Comparison of ENCODE assay signal across 12 cellular contexts in genomic region chr15:67145710-67146109, GRCh38.
DNase-seq lines count a peak whose midpoint lies in the region; ATAC-seq, FAIRE-seq and TF ChIP-seq lines count a peak whose summit lies in the region.
"Had no signal": no experiment of that assay in that cellular context is flagged by ENCODE, and none has a peak within 500 bp of the region (broad histone marks: within the 10 kb centered on the region; RNA-seq: fewer than 3 reads in every experiment).

No MANE protein-coding gene starts in this region.

- H3K4me1 Mint-ChIP-seq in brain (peaks cover 96% of the 10 kb centered on the region), nephron (peaks cover 97% of the 10 kb centered on the region)

- peaks cover under 1% of the 10 kb centered on the region for H3K27me3 Mint-ChIP-seq in brain
- H3K27me3 Mint-ChIP-seq in nephron (ENCODE audit: low read depth) = no peaks in the 10 kb centered on the region

- DNase-seq in HepG2 (ENCODE audit: low spot score) (no peak), right lobe of liver (no peak), NCI-H82 (lab: John Stamatoyannopoulos, UW) (no peak), A172 (ENCODE audit: low spot score) (no peak)
- no peak for DNase-seq in activated CD8-positive, alpha-beta memory T cell treated with anti-CD3 and anti-CD28 coated beads, Interleukin-2, amount 50 U/mL, for 4 hours
- DNase-seq: COR-L47; NCI-H748 treated with DMSO at 0.1 percent for 48 hours; stimulated activated CD8-positive, alpha-beta memory T cell treated with anti-CD3 and anti-CD28 coated beads, Interleukin-4, amount 100 ng/mL, for 48 hours had no signal

- TF ChIP-seq RAD21 in HepG2 (CRISPR knock-in tag; IDR thresholded peaks at IDR 0.05) = no peak

- H3K27me3 ChIP-seq in HepG2 (ENCODE audit: control insufficient read depth in 1 of 2, insufficient read depth in 2 of 2, low read length in 2 of 2) (no peaks in the 10 kb centered on the region), right lobe of liver (no peaks in the 10 kb centered on the region)
- H3K27me3 ChIP-seq: cardiac muscle cell had no signal

- WGBS in HepG2 (ENCODE audit: low lambda C conversion rate) = 38% methylated on average over 4 of the region's 4 CpGs
- WGBS in right lobe of liver (ENCODE audit: insufficient coverage, low coverage, low lambda C conversion rate, missing lambda C conversion rate) = 85% methylated on average over 4 of the region's 4 CpGs

- TF ChIP-seq CTCF in HepG2 (CRISPR knock-in tag; IDR thresholded peaks at IDR 0.05) (no peak), right lobe of liver (IDR thresholded peaks at IDR 0.05) (no peak), brain (conservative IDR thresholded peaks at IDR 0.05) (no peak), nephron (IDR thresholded peaks at IDR 0.05; ENCODE audit: unreplicated experiment in 3 of 3) (no peak)

- no peak overlapping the region for H3K9ac ChIP-seq in HepG2 (ENCODE audit: insufficient read depth, low read depth, low read length)

- no peaks in the 10 kb centered on the region for H3K9me3 ChIP-seq in HepG2 (ENCODE audit: low read length)
- no peaks in the 10 kb centered on the region for H3K9me3 ChIP-seq in right lobe of liver

- no peak for TF ChIP-seq EP300 in HepG2 (IDR thresholded peaks at IDR 0.05; ENCODE audit: low read depth in 2 of 2, low read length in 2 of 2)
- TF ChIP-seq EP300 in HepG2 (CRISPR knock-in tag; IDR thresholded peaks at IDR 0.05; ENCODE audit: borderline replicate concordance) = no peak

- H3K27ac Mint-ChIP-seq in brain (peak overlapping the region in 3 of 5 experiments; percentile 84 to 94 (median 93)), nephron (peak overlapping the region in 2 of 3 experiments; percentile 89 to 98)

- CTCF ChIA-PET in HepG2 (lab: Yijun Ruan, JAX; ENCODE audit: low intra/inter-chr PET ratio, low total read pairs) = no interaction called here

- H3K36me3 Mint-ChIP-seq in brain (no peaks in the 10 kb centered on the region), nephron (ENCODE audit: low read depth) (no peaks in the 10 kb centered on the region)

- ATAC-seq in HepG2 = no peak
- ATAC-seq in right lobe of liver = no peak
- no peak for ATAC-seq in HG03108 (IDR thresholded peaks at IDR 0.05; ENCODE audit: unreplicated experiment)

- peak overlapping the region; percentile 88 for H3K4me2 ChIP-seq in HepG2 (ENCODE audit: low read depth, low read length)

- intact Hi-C loops in HepG2 (cut with micrococcal nuclease; ENCODE audit: unreplicated experiment) (loop anchor here (2.0 to 5.0 kb wide), 2 partner anchors 41 to 83 kb away; no protein-coding TSS in a partner anchor), right lobe of liver (cut with DNase I) (no loop called here)

- H2AFZ ChIP-seq in HepG2 (ENCODE audit: low read length) = no peak overlapping the region

- H3K9me3 Mint-ChIP-seq in brain (no peaks in the 10 kb centered on the region), nephron (no peaks in the 10 kb centered on the region)

- FAIRE-seq in HepG2 (lab: Jason Lieb, UNC) = no peak

- H4K20me1 ChIP-seq in HepG2 (ENCODE audit: insufficient read depth, low read length) = peaks cover 66% of the 10 kb centered on the region

- H3K4me3 Mint-ChIP-seq in brain (no peak overlapping the region), nephron (no peak overlapping the region)

- H3K4me1 ChIP-seq in HepG2 (ENCODE audit: insufficient read depth, low read length) = peaks cover 91% of the 10 kb centered on the region
- peaks cover 0 to 52% (median 27%) of the 10 kb centered on the region in 4 donors for H3K4me1 ChIP-seq in right lobe of liver

- peaks cover 67% of the 10 kb centered on the region for H3K79me2 ChIP-seq in HepG2 (ENCODE audit: insufficient read depth, low read length)

- BruUV-seq in HepG2 (replicated peaks; lab: Mats Ljungman, UMichigan) = no TSS peak

- H3K4me3 ChIP-seq in HepG2 (replicated peaks in 1 of 3; ENCODE audit: insufficient read depth in 1 of 3, low read depth in 2 of 3, low read length in 3 of 3) (no peak overlapping the region), right lobe of liver (no peak overlapping the region)
- H3K4me3 ChIP-seq: cardiac muscle cell had no signal

- H3K36me3 ChIP-seq in HepG2 (replicated peaks in 1 of 2; ENCODE audit: control insufficient read depth in 1 of 2, insufficient read depth in 2 of 2, low read length in 2 of 2) = no peaks in the 10 kb centered on the region; a peak in 1 of 5 replicates
- no peaks in the 10 kb centered on the region for H3K36me3 ChIP-seq in right lobe of liver
- H3K36me3 ChIP-seq: cardiac muscle cell had no signal

- TF ChIP-seq POLR2A in HepG2 (IDR thresholded peaks at IDR 0.05; ENCODE audit: insufficient read depth in 1 of 2, low read depth in 2 of 2, low read length in 2 of 2) (no peak), right lobe of liver (IDR thresholded peaks at IDR 0.05) (no peak)

- H3K27ac ChIP-seq in HepG2 (ENCODE audit: extremely low read length, insufficient read depth, low read length) (peak overlapping the region; percentile 76), right lobe of liver (no peak overlapping the region)

- POLR2A ChIA-PET in HepG2 (lab: Yijun Ruan, JAX) = interaction anchor here (0.6 to 3.8 kb wide), 7 partner anchors 10 to 95 kb away, joined by 3 to 37 read pairs (median 9); partner anchors contain the start of gene SMAD3

- in situ Hi-C loops in HepG2 (cut with HindIII; ENCODE audit: extremely low pct_ligation_motif_present, low pct_unique_long_range_greater_than_20kb) = no loop called here

TF ChIP-seq in HepG2, 621 proteins besides CTCF, POLR2A, EP300 and RAD21:
- TF ChIP-seq ZMYM3 (CRISPR knock-in tag; IDR thresholded peaks at IDR 0.05) (peak; percentile 78), HMGXB3 (CRISPR knock-in tag; IDR thresholded peaks at IDR 0.05; ENCODE audit: borderline replicate concordance) (no peak), ZFP36 (IDR thresholded peaks at IDR 0.05; ENCODE audit: borderline replicate concordance, low read depth, low read length, partially characterized antibody) (peak; percentile 28), RCOR2 (CRISPR knock-in tag; IDR thresholded peaks at IDR 0.05) (peak; percentile 69; the same call in 1 of the 2 replicates), HNF4A (CRISPR knock-in tag; IDR thresholded peaks at IDR 0.05) (0 out of 2 replicates have a peak, but pooled peaks have one; percentile 35), PBX2 (CRISPR knock-in tag; IDR thresholded peaks at IDR 0.05) (no peak), SKI (IDR thresholded peaks at IDR 0.05; ENCODE audit: partially characterized antibody) (no peak), ZNF768 (CRISPR knock-in tag; IDR thresholded peaks at IDR 0.05) (peak; percentile 95)
